13 cellular contexts compared by ENCODE assay signal in the genomic region with DNA sequence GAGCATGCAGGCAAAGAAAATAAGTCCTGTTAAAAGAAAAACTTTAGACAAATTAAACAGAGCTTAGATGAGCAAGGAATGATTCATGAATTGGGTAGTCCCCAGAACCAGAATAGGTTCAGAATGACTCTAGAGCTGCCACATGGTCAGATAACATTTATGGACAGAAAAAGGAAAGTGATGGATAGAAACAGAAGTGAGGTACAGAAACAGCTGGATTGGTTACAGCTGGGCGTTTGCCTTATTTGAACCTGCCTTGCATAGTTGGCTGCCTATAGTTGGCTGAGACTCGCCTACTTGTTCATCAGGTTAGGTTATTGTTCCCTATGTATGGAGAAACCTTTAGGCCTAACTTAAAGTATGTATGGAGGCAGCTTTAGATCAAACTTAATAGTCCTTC. TPM values are rescaled to one million over a fixed set of nuclear protein-coding genes. Genes with fewer than 3 reads are reported as not detected.
A peak's percentile ranks its signal among the peaks of the same experiment; 100 is the strongest.
DNase-seq lines count a peak whose midpoint lies in the region; ATAC-seq and TF ChIP-seq lines count a peak whose summit lies in the region.
"Had no signal": no experiment of that assay in that cellular context is flagged by ENCODE, and none has a peak within 500 bp of the region (broad histone marks: within the 10 kb centered on the region; RNA-seq: fewer than 3 reads in every experiment).

No MANE protein-coding gene starts in this region.

- H3K27ac ChIP-seq in SJSA1 = 0 out of 2 replicates have a peak overlapping the region, but pooled peaks have one; percentile 11
- peak overlapping the region; percentile 19 to 70 for H3K27ac ChIP-seq in testis

- TF ChIP-seq POLR2A in testis (IDR thresholded peaks at IDR 0.05) = no peak

- intact Hi-C loops in activated naive CD4-positive, alpha-beta T cell treated with anti-CD3 and anti-CD28 coated beads for 36 hours (cut with micrococcal nuclease) = loop anchor here (1.0 kb wide), 1 partner anchor 35 kb away; the partner anchor contains the start of gene WDFY2
- intact Hi-C loops in testis (cut with DNase I; ENCODE audit: low total_unique reads) = no loop called here

- H3K36me3 ChIP-seq in SJSA1 = peaks cover 8% of the 10 kb centered on the region
- H3K36me3 ChIP-seq in testis (ENCODE audit: low read depth, missing control alignments) = no peaks in the 10 kb centered on the region
- H3K36me3 ChIP-seq in H7 (replicated peaks; ENCODE audit: control insufficient read depth, insufficient read depth, low read length) = no peaks in the 10 kb centered on the region
- H3K36me3 ChIP-seq: gastrocnemius medialis had no signal

- DNase-seq in activated naive CD4-positive, alpha-beta T cell treated with anti-CD3 and anti-CD28 coated beads for 36 hours = peak; percentile 54
- DNase-seq in activated naive CD4-positive, alpha-beta T cell (lab: John Stamatoyannopoulos, UW) = no peak
- DNase-seq in SJSA1 (ENCODE audit: low read depth in 1 of 2, low spot score in 2 of 2) = peak in 1 of 2 experiments; percentile 49
- peak; percentile 50 for DNase-seq in fibroblast of pulmonary artery (ENCODE audit: low read depth)
- DNase-seq in testis = no peak
- no peak for DNase-seq in NCI-H82 treated with DMSO at 0.1 percent for 48 hours (lab: John Stamatoyannopoulos, UW; ENCODE audit: unreplicated experiment)
- no peak for DNase-seq in H7
- DNase-seq: activated CD4-positive, alpha-beta T cell treated with anti-CD3 and anti-CD28 coated beads, Interleukin-2, amount 50 U/mL, for 4 hours; CD4-positive, alpha-beta memory T cell; naive B cell; NCI-H524 had no signal

- ATAC-seq in GM19397 (IDR thresholded peaks at IDR 0.05; ENCODE audit: unreplicated experiment) = no peak

- peaks cover 42% of the 10 kb centered on the region for H3K4me1 Mint-ChIP-seq in activated naive CD4-positive, alpha-beta T cell treated with anti-CD3 and anti-CD28 coated beads for 36 hours (ENCODE audit: low read depth)

- H3K9me3 Mint-ChIP-seq in activated naive CD4-positive, alpha-beta T cell treated with anti-CD3 and anti-CD28 coated beads for 36 hours = no peaks in the 10 kb centered on the region
- H3K9me3 Mint-ChIP-seq: CD4-positive, alpha-beta memory T cell; naive B cell had no signal

- H3K27ac Mint-ChIP-seq in activated naive CD4-positive, alpha-beta T cell treated with anti-CD3 and anti-CD28 coated beads for 36 hours = no peak overlapping the region
- H3K27ac Mint-ChIP-seq: CD4-positive, alpha-beta memory T cell had no signal

- peaks cover 54% of the 10 kb centered on the region for H3K4me1 ChIP-seq in SJSA1 (replicated peaks)
- peaks cover 49% of the 10 kb centered on the region for H3K4me1 ChIP-seq in testis

- H3K36me3 Mint-ChIP-seq in activated naive CD4-positive, alpha-beta T cell treated with anti-CD3 and anti-CD28 coated beads for 36 hours (ENCODE audit: low read depth) = no peaks in the 10 kb centered on the region
- H3K36me3 Mint-ChIP-seq: naive B cell had no signal

- CTCF ChIA-PET in activated naive CD4-positive, alpha-beta T cell treated with anti-CD3 and anti-CD28 coated beads for 36 hours (lab: Charles Lee) = interaction anchor here (1.2 kb wide), 1 partner anchor 181 kb away, joined by 4 read pairs; no protein-coding TSS in a partner anchor

- H3K4me3 ChIP-seq in SJSA1 (no peak overlapping the region), fibroblast of pulmonary artery (replicated peaks; ENCODE audit: low read depth, low read length) (no peak overlapping the region), testis (no peak overlapping the region), H7 (ENCODE audit: insufficient read depth, low read depth, low read length) (no peak overlapping the region)
- H3K4me3 ChIP-seq: gastrocnemius medialis had no signal

- 62 to 66% methylated on average over 2 of the region's 2 CpGs for WGBS in testis, 2 donors

- H3K27me3 ChIP-seq in SJSA1 (replicated peaks) (no peaks in the 10 kb centered on the region), testis (no peaks in the 10 kb centered on the region), H7 (ENCODE audit: control insufficient read depth, insufficient read depth, low read length) (no peaks in the 10 kb centered on the region)
- H3K27me3 ChIP-seq: gastrocnemius medialis had no signal

- H3K27me3 Mint-ChIP-seq in activated naive CD4-positive, alpha-beta T cell treated with anti-CD3 and anti-CD28 coated beads for 36 hours (ENCODE audit: low read depth) = no peaks in the 10 kb centered on the region
- H3K27me3 Mint-ChIP-seq: CD4-positive, alpha-beta memory T cell; naive B cell had no signal

- no peak overlapping the region for H3K4me3 Mint-ChIP-seq in activated naive CD4-positive, alpha-beta T cell treated with anti-CD3 and anti-CD28 coated beads for 36 hours
- H3K4me3 Mint-ChIP-seq: CD4-positive, alpha-beta memory T cell; naive B cell had no signal

- no peaks in the 10 kb centered on the region for H3K9me3 ChIP-seq in SJSA1 (replicated peaks)
- no peaks in the 10 kb centered on the region for H3K9me3 ChIP-seq in testis
- H3K9me3 ChIP-seq: gastrocnemius medialis had no signal

- TF ChIP-seq CTCF in fibroblast of pulmonary artery (IDR thresholded peaks at IDR 0.05; ENCODE audit: low read length, missing control alignments) (no peak), testis (IDR thresholded peaks at IDR 0.05) (no peak)

RNA-seq across cellular contexts. Expression of gene WDFY2, which starts 35.4 kb away (rescaled TPM):
- total RNA-seq in activated naive CD4-positive, alpha-beta T cell treated with anti-CD3 and anti-CD28 coated beads for 36 hours = 10 to 100 TPM in 1 of 2 experiments, 1 to 10 TPM in 1; 8.3 to 11.3 TPM
- 3.3 and 6.0 TPM in 2 replicates for total RNA-seq in SJSA1 (2014; rRNA removed; shearing (Covaris generic))
- total RNA-seq in testis = 10 to 100 TPM; 36.1 to 45.8 TPM
- 17.1 TPM for polyA plus RNA-seq in testis (ENCODE audit: insufficient read depth, low read depth, low replicate concordance)
- 5.6 and 13.6 TPM in 2 replicates for total RNA-seq in H7 (2014; rRNA removed; shearing (Covaris generic))

Comparison
In these comparisons a context has a peak if more than half of its experiments do, and no peak if none do; other contexts are left out.
1. DNase-seq: peak in activated naive CD4-positive, alpha-beta T cell treated with anti-CD3 and anti-CD28 coated beads for 36 hours (single experiment) and fibroblast of pulmonary artery (single experiment); none in activated naive CD4-positive, alpha-beta T cell (0 of 4), testis (single experiment), NCI-H82 treated with DMSO at 0.1 percent for 48 hours (single experiment) and H7 (single experiment).